Comparison of ENCODE assay signal across 18 cellular contexts in the genomic region with DNA sequence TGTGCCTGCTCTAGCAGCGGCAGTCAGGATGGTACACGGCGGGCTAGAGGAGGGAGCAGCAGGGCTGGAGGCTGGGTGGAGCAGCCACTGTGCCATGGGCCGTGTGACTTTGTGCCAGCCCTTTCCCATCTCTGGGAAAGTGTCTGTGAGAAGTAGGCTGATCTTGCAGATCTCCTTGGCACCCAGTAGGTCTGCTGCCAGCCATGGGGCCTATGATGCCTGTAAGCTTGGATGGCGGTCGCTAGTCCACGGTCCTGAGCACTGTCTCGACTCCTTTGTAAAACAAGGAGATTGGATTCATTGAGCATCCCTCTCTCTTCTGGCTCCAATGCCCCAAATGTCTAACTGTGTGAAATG.
"Had no signal": no experiment of that assay in that cellular context is flagged by ENCODE, and none has a peak within 500 bp of the region (broad histone marks: within the 10 kb centered on the region; RNA-seq: fewer than 3 reads in every experiment).

No MANE protein-coding gene starts in this region.

- H3K27me3 Mint-ChIP-seq: activated CD8-positive, alpha-beta T cell treated with anti-CD3 and anti-CD28 coated beads for 36 hours; progenitor cell of endocrine pancreas had no signal

- H3K27ac ChIP-seq: ascending aorta, esophagus muscularis mucosa, hepatocyte, right atrium auricular region, tibial nerve, uterus, WERI-Rb-1 had no signal

- H3K4me3 Mint-ChIP-seq: activated CD8-positive, alpha-beta T cell treated with anti-CD3 and anti-CD28 coated beads for 36 hours; activated T-cell treated with anti-CD3 and anti-CD28 coated beads, Interleukin-2, amount 50 U/mL, for 72 hours; natural killer cell; T-helper 1 cell treated with Interleukin-12 subunit alpha and Interleukin-12 subunit beta and Interleukin-4 antibody, amounts not matched to agents 30 μg/mL and 1 μg/mL, for 36 hours had no signal

- H3K27ac Mint-ChIP-seq: activated CD8-positive, alpha-beta T cell treated with anti-CD3 and anti-CD28 coated beads for 36 hours; activated T-cell treated with anti-CD3 and anti-CD28 coated beads, Interleukin-2, amount 50 U/mL, for 72 hours; T-helper 1 cell treated with Interleukin-12 subunit alpha and Interleukin-12 subunit beta and Interleukin-4 antibody, amounts not matched to agents 30 μg/mL and 1 μg/mL, for 36 hours had no signal

- H3K27me3 ChIP-seq: ascending aorta, esophagus muscularis mucosa, hepatocyte, left lung, right atrium auricular region, tibial nerve, uterus had no signal

- H3K9me3 ChIP-seq: ascending aorta, esophagus muscularis mucosa, left lung, right atrium auricular region, tibial nerve, uterus had no signal

- H3K36me3 Mint-ChIP-seq: natural killer cell had no signal

- H3K36me3 ChIP-seq: ascending aorta, esophagus muscularis mucosa, right atrium auricular region, tibial nerve, uterus had no signal

- H3K9me3 Mint-ChIP-seq: activated CD8-positive, alpha-beta T cell treated with anti-CD3 and anti-CD28 coated beads for 36 hours; activated T-cell treated with anti-CD3 and anti-CD28 coated beads, Interleukin-2, amount 50 U/mL, for 72 hours; natural killer cell; T-helper 1 cell treated with Interleukin-12 subunit alpha and Interleukin-12 subunit beta and Interleukin-4 antibody, amounts not matched to agents 30 μg/mL and 1 μg/mL, for 36 hours had no signal

- DNase-seq: activated CD4-positive, alpha-beta T cell treated with anti-CD3 and anti-CD28 coated beads for 48 hours; activated CD8-positive, alpha-beta T cell treated with anti-CD3 and anti-CD28 coated beads for 36 hours; activated naive CD4-positive, alpha-beta T cell treated with Interleukin-2 at 50 U/mL for 16 hours; activated T-cell treated with anti-CD3 and anti-CD28 coated beads, Interleukin-2, amount 50 U/mL, for 72 hours; islet precursor cell; left lung; natural killer cell; nucleus accumbens; stimulated activated CD4-positive, alpha-beta T cell treated with anti-CD3 and anti-CD28 coated beads, Interleukin-4, amount 100 ng/mL, for 1 hour; WERI-Rb-1 had no signal

- H3K4me3 ChIP-seq: ascending aorta, esophagus muscularis mucosa, hepatocyte, left lung, right atrium auricular region, tibial nerve, uterus had no signal

- ATAC-seq: left lung, natural killer cell had no signal

- H3K4me1 ChIP-seq: ascending aorta, left lung, tibial nerve, uterus had no signal
